ENCODE assay signal across 12 cellular contexts in genomic region chr2:85702172-85702571, GRCh38.
A peak's percentile ranks its signal among the peaks of the same experiment; 100 is the strongest.
DNase-seq lines count a peak whose midpoint lies in the region; ATAC-seq and TF ChIP-seq lines count a peak whose summit lies in the region.
"Had no signal": no experiment of that assay in that cellular context is flagged by ENCODE, and none has a peak within 500 bp of the region (broad histone marks: within the 10 kb centered on the region; RNA-seq: fewer than 3 reads in every experiment).

No MANE protein-coding gene starts in this region.

- in situ Hi-C loops in astrocyte of the spinal cord (cut with HindIII; ENCODE audit: low sequenced_read_pairs) = no loop called here

- H3K4me1 ChIP-seq in MM.1S (ENCODE audit: low read length) = peaks cover 47% of the 10 kb centered on the region

- H3K9me2 ChIP-seq in MM.1S (replicated peaks; ENCODE audit: insufficient read depth, low read length) = no peaks in the 10 kb centered on the region

- no peak overlapping the region for H3K27ac ChIP-seq in MM.1S (ENCODE audit: low read length)
- H3K27ac ChIP-seq: suprapubic skin had no signal

- TF ChIP-seq CTCF in MM.1S (IDR thresholded peaks at IDR 0.05; ENCODE audit: low read length) (no peak), astrocyte of the spinal cord (IDR thresholded peaks at IDR 0.05; ENCODE audit: low read depth, low read length) (no peak)

- peaks cover 11% of the 10 kb centered on the region for H3F3A ChIP-seq in MM.1S (ENCODE audit: insufficient read depth, low read length)

- ATAC-seq in HG03571 (IDR thresholded peaks at IDR 0.05; ENCODE audit: unreplicated experiment) (no peak), HG03108 (IDR thresholded peaks at IDR 0.05; ENCODE audit: unreplicated experiment) (no peak), GM21717 (IDR thresholded peaks at IDR 0.05; ENCODE audit: unreplicated experiment) (no peak)

- H3K9ac ChIP-seq in MM.1S (ENCODE audit: low read length) = no peak overlapping the region

- H3K79me2 ChIP-seq in MM.1S (ENCODE audit: low read length) = no peaks in the 10 kb centered on the region

- H2AFZ ChIP-seq in MM.1S (ENCODE audit: low read length) = no peak overlapping the region

- H3K4me3 ChIP-seq in MM.1S (ENCODE audit: low read length) (no peak overlapping the region), astrocyte of the spinal cord (ENCODE audit: low read depth, low read length) (no peak overlapping the region)
- H3K4me3 ChIP-seq: suprapubic skin had no signal

- peak overlapping the region; percentile 18; the same call in 1 of the 2 replicates for H3K4me2 ChIP-seq in MM.1S (ENCODE audit: low read depth, low read length)

- no peaks in the 10 kb centered on the region for H3K27me3 ChIP-seq in MM.1S (replicated peaks; ENCODE audit: insufficient read depth, low read length)
- H3K27me3 ChIP-seq: suprapubic skin had no signal

- no peaks in the 10 kb centered on the region for H3K9me3 ChIP-seq in MM.1S (replicated peaks; ENCODE audit: insufficient read depth, low read length)
- H3K9me3 ChIP-seq: suprapubic skin had no signal

- no peaks in the 10 kb centered on the region for H3K36me3 ChIP-seq in MM.1S (replicated peaks; ENCODE audit: insufficient read depth, low read length)
- H3K36me3 ChIP-seq: suprapubic skin had no signal

- peak; percentile 93 for DNase-seq in ELR (ENCODE audit: low read depth)
- no peak for DNase-seq in MM.1S
- DNase-seq in astrocyte of the spinal cord (ENCODE audit: low read depth, low spot score) = peak; percentile 83
- peak; percentile 34 for DNase-seq in kidney glomerular epithelial cell (lab: John Stamatoyannopoulos, UW)
- no peak for DNase-seq in stimulated activated CD4-positive, alpha-beta T cell treated with anti-CD3 and anti-CD28 coated beads, Interleukin-15, amount 100 ng/mL, for 24 hours
- DNase-seq: activated T-cell treated with anti-CD3 and anti-CD28 coated beads for 4 hours; cortex of kidney; stimulated activated CD4-positive, alpha-beta T cell treated with anti-CD3 and anti-CD28 coated beads, Interleukin-2, amount 100 ng/mL, for 48 hours had no signal

- H4K20me1 ChIP-seq in MM.1S (ENCODE audit: insufficient read depth, low read length) = no peaks in the 10 kb centered on the region

Comparison
In these comparisons a context has a peak if more than half of its experiments do, and no peak if none do; other contexts are left out.
1. DNase-seq: peak in ELR (single experiment), astrocyte of the spinal cord (single experiment) and kidney glomerular epithelial cell (single experiment); none in MM.1S (single experiment) and stimulated activated CD4-positive, alpha-beta T cell treated with anti-CD3 and anti-CD28 coated beads, Interleukin-15, amount 100 ng/mL, for 24 hours (single experiment).